Comparison of ENCODE assay signal across 22 cellular contexts in the genomic region with DNA sequence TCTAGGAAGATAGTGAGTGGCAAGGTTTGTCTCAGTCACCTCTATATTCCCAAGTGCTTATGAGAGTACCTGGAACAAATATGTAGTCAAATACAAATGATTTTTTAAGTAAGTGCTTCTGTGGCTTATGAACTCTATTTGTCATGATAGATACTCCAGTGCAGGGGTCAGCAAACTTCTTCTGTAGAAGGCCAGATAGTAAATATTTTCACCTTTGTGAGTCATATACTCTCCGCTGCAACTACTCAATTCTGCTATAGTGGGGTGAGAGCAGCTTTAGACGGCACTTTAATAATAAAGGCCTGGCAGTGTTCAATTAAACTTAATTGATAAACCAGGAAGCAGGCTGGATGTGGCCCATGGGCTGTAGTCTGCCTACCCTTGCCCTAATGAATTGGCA.
"Had no signal": no experiment of that assay in that cellular context is flagged by ENCODE, and none has a peak within 500 bp of the region (broad histone marks: within the 10 kb centered on the region; RNA-seq: fewer than 3 reads in every experiment).

No MANE protein-coding gene starts in this region.

- FAIRE-seq: urothelium cell line had no signal

- H3K4me3 ChIP-seq: coronary artery, esophagus squamous epithelium, lung, psoas muscle, skin epidermis, thoracic aorta, tibial nerve, upper lobe of left lung had no signal

- H3K4me1 Mint-ChIP-seq: memory B cell; natural killer cell; neural crest cell; stimulated activated naive B cell treated with anti-CD40 and anti-IgM and Interleukin-4, amounts not matched to agents 10 μg/mL and 1 μg/mL and 100 μg/mL, for 72 hours had no signal

- DNase-seq: dermis blood vessel endothelial cell; effector memory CD4-positive, alpha-beta T cell; esophagus squamous epithelium; foreskin melanocyte; left cardiac atrium; left ventricle myocardium superior; natural killer cell; psoas muscle; right cardiac atrium; stimulated activated CD4-positive, alpha-beta T cell treated with anti-CD3 and anti-CD28 coated beads, Interleukin-15, amount 100 ng/mL, for 24 hours; stimulated activated CD4-positive, alpha-beta T cell treated with anti-CD3 and anti-CD28 coated beads, Interleukin-2, amount 100 ng/mL, for 48 hours; stimulated activated naive B cell treated with anti-CD40 and anti-IgM and Interleukin-4, amounts not matched to agents 10 μg/mL and 1 μg/mL and 100 μg/mL, for 72 hours; upper lobe of left lung had no signal

- H3K9me3 Mint-ChIP-seq: memory B cell; natural killer cell; neural crest cell; stimulated activated naive B cell treated with anti-CD40 and anti-IgM and Interleukin-4, amounts not matched to agents 10 μg/mL and 1 μg/mL and 100 μg/mL, for 72 hours; stimulated activated naive CD8-positive, alpha-beta T cell treated with anti-CD3 and anti-CD28 coated beads, Interleukin-15, Interleukin-2, amounts not matched to agents 100 ng/mL and 50 ng/mL, for 24 hours had no signal

- ATAC-seq: left cardiac atrium; left ventricle myocardium superior; natural killer cell; psoas muscle; right cardiac atrium; stimulated activated naive B cell treated with anti-CD40 and anti-IgM and Interleukin-4, amounts not matched to agents 10 μg/mL and 1 μg/mL and 100 μg/mL, for 72 hours had no signal

- H3K36me3 Mint-ChIP-seq: natural killer cell; stimulated activated naive B cell treated with anti-CD40 and anti-IgM and Interleukin-4, amounts not matched to agents 10 μg/mL and 1 μg/mL and 100 μg/mL, for 72 hours had no signal

- H3K27ac ChIP-seq: coronary artery, esophagus squamous epithelium, psoas muscle, skin epidermis, thoracic aorta, tibial nerve, upper lobe of left lung had no signal

- H3K27me3 ChIP-seq: esophagus squamous epithelium, tibial nerve, upper lobe of left lung had no signal

- H3K9me3 ChIP-seq: esophagus squamous epithelium, psoas muscle, thoracic aorta, tibial nerve, upper lobe of left lung had no signal

- H3K27ac Mint-ChIP-seq: memory B cell; natural killer cell; stimulated activated naive B cell treated with anti-CD40 and anti-IgM and Interleukin-4, amounts not matched to agents 10 μg/mL and 1 μg/mL and 100 μg/mL, for 72 hours; stimulated activated naive CD8-positive, alpha-beta T cell treated with anti-CD3 and anti-CD28 coated beads, Interleukin-15, Interleukin-2, amounts not matched to agents 100 ng/mL and 50 ng/mL, for 24 hours had no signal

- H3K36me3 ChIP-seq: upper lobe of left lung had no signal

- H3K4me3 Mint-ChIP-seq: memory B cell; natural killer cell; neural crest cell; stimulated activated naive B cell treated with anti-CD40 and anti-IgM and Interleukin-4, amounts not matched to agents 10 μg/mL and 1 μg/mL and 100 μg/mL, for 72 hours; stimulated activated naive CD8-positive, alpha-beta T cell treated with anti-CD3 and anti-CD28 coated beads, Interleukin-15, Interleukin-2, amounts not matched to agents 100 ng/mL and 50 ng/mL, for 24 hours had no signal

- H3K4me1 ChIP-seq: esophagus squamous epithelium, psoas muscle, tibial nerve, upper lobe of left lung had no signal

- H3K27me3 Mint-ChIP-seq: memory B cell; stimulated activated naive B cell treated with anti-CD40 and anti-IgM and Interleukin-4, amounts not matched to agents 10 μg/mL and 1 μg/mL and 100 μg/mL, for 72 hours; stimulated activated naive CD8-positive, alpha-beta T cell treated with anti-CD3 and anti-CD28 coated beads, Interleukin-15, Interleukin-2, amounts not matched to agents 100 ng/mL and 50 ng/mL, for 24 hours had no signal
